Comparison of ENCODE assay signal across 1 cellular context in the genomic region with DNA sequence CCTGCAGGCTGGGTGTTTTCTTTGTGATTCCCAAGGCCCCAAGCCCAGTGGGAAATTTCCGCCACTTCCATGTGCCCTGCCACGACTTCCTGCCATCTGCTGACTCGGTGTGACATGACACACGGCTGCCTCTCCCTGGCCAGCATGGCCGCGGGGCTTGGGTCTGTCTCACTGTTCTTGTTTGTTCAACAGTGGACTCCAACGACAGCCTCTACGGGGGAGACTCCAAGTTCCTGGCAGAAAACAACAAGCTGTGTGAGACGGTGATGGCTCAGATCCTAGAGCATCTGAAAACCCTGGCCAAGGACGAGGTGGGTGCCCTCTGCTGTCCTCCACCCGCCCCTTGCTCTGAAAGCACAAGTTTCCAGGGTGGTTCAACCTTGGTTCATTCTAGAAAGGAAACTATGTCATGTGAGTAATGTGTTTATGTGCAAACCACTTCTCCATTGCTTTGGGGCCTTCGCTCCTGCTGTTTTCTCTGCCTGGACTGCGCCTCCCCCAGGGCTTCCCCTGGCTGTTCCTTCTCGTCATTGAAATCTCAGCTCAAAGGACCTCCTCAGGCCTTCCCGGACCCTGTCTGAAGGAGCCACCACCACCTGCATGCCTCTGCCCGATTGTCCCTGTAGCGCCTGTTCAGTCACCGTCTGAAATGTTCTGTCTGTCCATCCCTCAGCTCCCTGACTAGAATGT.
TF ChIP-seq lines count a peak whose summit lies in the region.

No MANE protein-coding gene starts in this region.

TF ChIP-seq in IMR-90, 13 proteins besides CTCF, POLR2A, EP300 and RAD21 (continued from another document):
- no peak for TF ChIP-seq FOS (IDR thresholded peaks at IDR 0.05; ENCODE audit: low read depth, low read length)
TF ChIP-seq in IMR-90: peak in this region for 0.
